Comparison of ENCODE assay signal across 29 cellular contexts in the genomic region with DNA sequence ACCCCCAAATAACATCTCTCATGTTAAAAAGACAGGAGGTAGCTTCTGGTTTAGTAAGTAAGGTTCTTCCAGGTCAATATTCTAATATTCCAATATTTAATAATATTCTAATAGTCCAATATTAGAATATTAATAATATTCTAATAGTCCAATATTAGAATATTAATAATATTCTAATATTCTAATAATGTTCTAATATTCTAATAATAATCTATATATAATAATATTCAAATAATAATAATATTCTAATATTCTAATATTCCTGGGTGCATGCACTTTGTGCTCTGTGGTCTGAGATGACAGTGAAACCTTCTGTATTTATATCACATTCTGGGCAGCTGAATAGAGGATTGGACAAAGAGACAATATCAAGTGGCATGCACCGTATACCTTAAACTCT.
"Had no signal": no experiment of that assay in that cellular context is flagged by ENCODE, and none has a peak within 500 bp of the region (broad histone marks: within the 10 kb centered on the region; RNA-seq: fewer than 3 reads in every experiment).

No MANE protein-coding gene starts in this region.

- H3K4me3 ChIP-seq: ascending aorta, breast epithelium, cardiac muscle cell, coronary artery, dorsolateral prefrontal cortex, esophagus squamous epithelium, heart left ventricle had no signal

- DNase-seq: activated CD4-positive, alpha-beta memory T cell treated with anti-CD3 and anti-CD28 coated beads, Interleukin-2, amount 10 ng/mL, durations not matched to agents 7 days and 5 days; activated CD4-positive, alpha-beta T cell treated with anti-CD3 and anti-CD28 coated beads for 1 hour; activated CD4-positive, alpha-beta T cell treated with anti-CD3 and anti-CD28 coated beads for 4 hours; activated CD4-positive, alpha-beta T cell treated with anti-CD3 and anti-CD28 coated beads, Interleukin-2, amount 10 ng/mL, durations not matched to agents 7 days and 5 days; activated CD4-positive, alpha-beta T cell treated with anti-CD3 and anti-CD28 coated beads, Interleukin-2, amount 50 U/mL, for 4 hours; activated CD8-positive, alpha-beta memory T cell treated with anti-CD3 and anti-CD28 coated beads, Interleukin-2, amount 50 U/mL, for 48 hours; activated gamma-delta T cell; activated naive CD4-positive, alpha-beta T cell; activated naive CD4-positive, alpha-beta T cell treated with anti-CD3 and anti-CD28 coated beads, Interleukin-2, amount 10 ng/mL, durations not matched to agents 7 days and 5 days; activated naive CD8-positive, alpha-beta T cell treated with anti-CD3 and anti-CD28 coated beads, Interleukin-2, amount 10 ng/mL, durations not matched to agents 7 days and 5 days; activated T-cell treated with anti-CD3 and anti-CD28 coated beads for 4 hours; activated T-cell treated with anti-CD3 and anti-CD28 coated beads, Interleukin-2, amount 50 U/mL, for 24 hours; activated T-cell treated with anti-CD3 and anti-CD28 coated beads, Interleukin-2, amount 50 U/mL, for 72 hours; central memory CD4-positive, alpha-beta T cell; cerebellar nuclear complex; dorsolateral prefrontal cortex; effector CD4-positive, alpha-beta T cell; effector memory CD8-positive, alpha-beta T cell; esophagus squamous epithelium; foreskin melanocyte; heart left ventricle; T-helper 2 cell had no signal

- FAIRE-seq: endothelial cell of umbilical vein had no signal

- H3K27ac ChIP-seq: ascending aorta, breast epithelium, cardiac muscle cell, coronary artery, dorsolateral prefrontal cortex, epithelial cell of prostate, esophagus squamous epithelium, heart left ventricle had no signal

- H3K4me1 ChIP-seq: ascending aorta, breast epithelium, esophagus squamous epithelium, heart left ventricle had no signal

- H3K36me3 ChIP-seq: ascending aorta, breast epithelium, cardiac muscle cell, esophagus squamous epithelium, heart left ventricle had no signal

- ATAC-seq: activated naive CD4-positive, alpha-beta T cell treated with anti-CD3 and anti-CD28 coated beads, Interleukin-2, amount 50 U/mL, for 72 hours; activated T-cell treated with anti-CD3 and anti-CD28 coated beads, Interleukin-2, amount 50 U/mL, for 72 hours; effector memory CD8-positive, alpha-beta T cell; heart left ventricle had no signal

- H3K9me3 ChIP-seq: ascending aorta, breast epithelium, esophagus squamous epithelium, heart left ventricle had no signal
